ENCODE assay signal across 8 cellular contexts in genomic region chr6:117601811-117602150, GRCh38. TPM values are rescaled to one million over a fixed set of nuclear protein-coding genes. Genes with fewer than 3 reads are reported as not detected.
DNase-seq lines count a peak whose midpoint lies in the region; ATAC-seq, FAIRE-seq and TF ChIP-seq lines count a peak whose summit lies in the region.

No MANE protein-coding gene starts in this region.

- CTCF ChIA-PET in K562 (lab: Yijun Ruan, JAX; ENCODE audit: low intra/inter-chr PET ratio) (interaction anchor here (0.8 kb wide), 1 partner anchor 151 kb away, joined by 6 read pairs; no protein-coding TSS in a partner anchor), HepG2 (lab: Yijun Ruan, JAX; ENCODE audit: low intra/inter-chr PET ratio, low total read pairs) (no interaction called here)

- no peak for TF ChIP-seq RAD21 in K562 (CRISPR knock-in tag; conservative IDR thresholded peaks at IDR 0.05 in 1 of 2, IDR thresholded peaks at IDR 0.05 in 1 of 2)
- no peak for TF ChIP-seq RAD21 in HepG2 (CRISPR knock-in tag; IDR thresholded peaks at IDR 0.05)

- TF ChIP-seq POLR2A in K562 (conservative IDR thresholded peaks at IDR 0.05) (no peak), HepG2 (IDR thresholded peaks at IDR 0.05; ENCODE audit: insufficient read depth in 1 of 2, low read depth in 2 of 2, low read length in 2 of 2) (no peak)

- no peaks in the 10 kb centered on the region for H3K9me2 ChIP-seq in GM23338 (ENCODE audit: insufficient read depth)

- BruUV-seq in K562 (replicated peaks; lab: Mats Ljungman, UMichigan) (TSS peak; percentile 60), HepG2 (replicated peaks; lab: Mats Ljungman, UMichigan) (TSS peak; percentile 59)

- H3K4me3 Mint-ChIP-seq in GM23338: peak overlapping the region; percentile 98

- no peak overlapping the region for H3K27ac Mint-ChIP-seq in GM23338

- TF ChIP-seq CTCF in GM23338 (conservative IDR thresholded peaks at IDR 0.05; ENCODE audit: low read depth in 2 of 2) (no peak), LNCaP clone FGC (IDR thresholded peaks at IDR 0.05; ENCODE audit: control insufficient read depth, extremely low read depth, insufficient read depth) (no peak), K562 (IDR thresholded peaks at IDR 0.05 in 2 of 3, conservative IDR thresholded peaks at IDR 0.05 in 1 of 3; ENCODE audit: insufficient read depth in 2 of 3, low read depth in 1 of 3, low read length in 3 of 3) (no peak), HepG2 (CRISPR knock-in tag; IDR thresholded peaks at IDR 0.05) (no peak), thoracic aorta (IDR thresholded peaks at IDR 0.05) (no peak)

- TF ChIP-seq EP300 in K562 (IDR thresholded peaks at IDR 0.05; ENCODE audit: low read length) (no peak), HepG2 (IDR thresholded peaks at IDR 0.05; ENCODE audit: low read depth in 2 of 2, low read length in 2 of 2) (no peak), HepG2 (CRISPR knock-in tag; IDR thresholded peaks at IDR 0.05; ENCODE audit: borderline replicate concordance) (no peak)

- peaks cover 8% of the 10 kb centered on the region for H3K27me3 Mint-ChIP-seq in GM23338 (ENCODE audit: insufficient read depth, low read depth, poor library complexity)

- H3F3A ChIP-seq in GM23338 (replicated peaks; ENCODE audit: low read depth): no peaks in the 10 kb centered on the region

- WGBS in K562 (ENCODE audit: insufficient coverage, low coverage, missing lambda C conversion rate): 0% methylated on average over 12 of the region's 12 CpGs
- WGBS in HepG2 (ENCODE audit: low lambda C conversion rate): under 1% methylated on average over 10 of the region's 12 CpGs

- H4K20me1 ChIP-seq in GM23338 (replicated peaks; ENCODE audit: insufficient read depth): no peaks in the 10 kb centered on the region
- no peaks in the 10 kb centered on the region for H4K20me1 ChIP-seq in K562 (replicated peaks; ENCODE audit: control insufficient read depth, insufficient read depth, low read length)
- H4K20me1 ChIP-seq in HepG2 (ENCODE audit: insufficient read depth, low read length): peaks cover 10% of the 10 kb centered on the region

- no peaks in the 10 kb centered on the region for H3K9me1 ChIP-seq in K562 (ENCODE audit: control insufficient read depth, insufficient read depth, low read length)

- peak; percentile 13 for DNase-seq in GM23338 (ENCODE audit: low spot score)
- no peak for DNase-seq in LNCaP clone FGC (ENCODE audit: low read depth)
- peak in 1 of 4 experiments; percentile 18 for DNase-seq in K562 (ENCODE audit: extremely low read depth in 1 of 4, low spot score in 3 of 4)
- DNase-seq in HepG2 (ENCODE audit: low spot score): no peak
- DNase-seq in thoracic aorta (ENCODE audit: low spot score): no peak
- DNase-seq in activated CD8-positive, alpha-beta memory T cell treated with anti-CD3 and anti-CD28 coated beads, Interleukin-2, amount 50 U/mL, for 4 hours: no peak
- no peak for DNase-seq in activated CD4-positive, alpha-beta T cell treated with anti-CD3 and anti-CD28 coated beads for 48 hours

- intact Hi-C loops in K562 (cut with micrococcal nuclease): loop anchor here (1.0 to 10.0 kb wide), 4 partner anchors 119 to 629 kb away; partner anchors contain the start of gene DCBLD1
- intact Hi-C loops in HepG2 (cut with micrococcal nuclease; ENCODE audit: unreplicated experiment): loop anchor here (1.0 to 10.0 kb wide), 5 partner anchors 45 to 233 kb away; partner anchors contain the start of gene NUS1

- peak overlapping the region; percentile 61 for H3K4me3 ChIP-seq in GM23338
- H3K4me3 ChIP-seq in LNCaP clone FGC (ENCODE audit: low read depth, low read length): peak overlapping the region; percentile 94
- H3K4me3 ChIP-seq in K562: peak overlapping the region; percentile 74
- H3K4me3 ChIP-seq in HepG2 (replicated peaks in 1 of 3; ENCODE audit: insufficient read depth in 1 of 3, low read depth in 2 of 3, low read length in 3 of 3): peak overlapping the region; percentile 79 to 88 (median 83)
- H3K4me3 ChIP-seq in thoracic aorta: peak overlapping the region; percentile 88

- H3K9ac ChIP-seq in K562 (ENCODE audit: insufficient read depth in 1 of 2, low read depth in 2 of 2, low read length in 2 of 2): peak overlapping the region; percentile 77 to 96
- H3K9ac ChIP-seq in HepG2 (ENCODE audit: insufficient read depth, low read depth, low read length): peak overlapping the region; percentile 90

- H3K36me3 ChIP-seq in GM23338 (ENCODE audit: insufficient read depth): peaks cover 9% of the 10 kb centered on the region; the same call in 1 of the 2 replicates
- H3K36me3 ChIP-seq in K562 (ENCODE audit: control insufficient read depth, insufficient read depth, low read length): peaks cover 24% of the 10 kb centered on the region; the same call in 2 of the 3 replicates
- H3K36me3 ChIP-seq in HepG2 (replicated peaks in 1 of 2; ENCODE audit: control insufficient read depth in 1 of 2, insufficient read depth in 2 of 2, low read length in 2 of 2): peaks cover 1 to 17% of the 10 kb centered on the region in 2 experiments; a peak in 3 of 5 replicates
- H3K36me3 ChIP-seq in thoracic aorta: no peaks in the 10 kb centered on the region

- H2AFZ ChIP-seq in GM23338 (peak overlapping the region; percentile 87), K562 (ENCODE audit: low read depth, low read length) (peak overlapping the region; percentile 97), HepG2 (ENCODE audit: low read length) (no peak overlapping the region)

- H3K4me1 ChIP-seq in GM23338 (ENCODE audit: insufficient read depth) (peaks cover 6% of the 10 kb centered on the region), K562 (replicated peaks in 1 of 2; ENCODE audit: control insufficient read depth in 2 of 2, insufficient read depth in 2 of 2, low read length in 2 of 2) (peaks cover 4 to 6% of the 10 kb centered on the region in 2 experiments; a peak in 3 of 5 replicates), HepG2 (ENCODE audit: insufficient read depth, low read length) (peaks cover 28% of the 10 kb centered on the region), thoracic aorta (ENCODE audit: control insufficient read depth in 1 of 2, low read depth in 2 of 2) (peaks cover 19 to 20% of the 10 kb centered on the region in 2 donors)

- no peak overlapping the region for H3K27ac ChIP-seq in GM23338 (ENCODE audit: low read depth)
- H3K27ac ChIP-seq in K562 (ENCODE audit: extremely low read depth, low read depth, low read length): peak overlapping the region; percentile 84
- H3K27ac ChIP-seq in HepG2 (ENCODE audit: extremely low read length, insufficient read depth, low read length): peak overlapping the region; percentile 89
- peak overlapping the region; percentile 80 for H3K27ac ChIP-seq in thoracic aorta

- ATAC-seq in GM18517 (IDR thresholded peaks at IDR 0.05; ENCODE audit: unreplicated experiment) (peak; percentile 17), GM23338 (peak; percentile 25; the same call in 2 of the 3 replicates), K562 (peak; percentile 45), HepG2 (peak; percentile 64), thoracic aorta (ENCODE audit: insufficient number of reproducible peaks, low FRiP score, low read depth) (no peak)

- in situ Hi-C loops in K562 (cut with MboI) (loop anchor here (5.0 to 10.0 kb wide), 2 partner anchors 117 to 149 kb away; partner anchors contain the start of gene DCBLD1), HepG2 (cut with HindIII; ENCODE audit: extremely low pct_ligation_motif_present, low pct_unique_long_range_greater_than_20kb) (loop anchor here (5.0 to 25.0 kb wide), 2 partner anchors 254 to 639 kb away; no protein-coding TSS in a partner anchor)

- H3K4me1 Mint-ChIP-seq in GM23338: peaks cover 7% of the 10 kb centered on the region; the same call in 2 of the 3 replicates

- peaks cover 22% of the 10 kb centered on the region for H3K36me3 Mint-ChIP-seq in GM23338 (ENCODE audit: low read depth)

- H3K4me2 ChIP-seq in GM23338: peak overlapping the region; percentile 92
- peak overlapping the region; percentile 87 for H3K4me2 ChIP-seq in K562 (ENCODE audit: insufficient read depth, low read length)
- peak overlapping the region; percentile 93 for H3K4me2 ChIP-seq in HepG2 (ENCODE audit: low read depth, low read length)

- H3K79me2 ChIP-seq in GM23338 (replicated peaks; ENCODE audit: insufficient read depth) (peaks cover 52% of the 10 kb centered on the region), K562 (ENCODE audit: control insufficient read depth, insufficient read depth, low read length) (peaks cover 54% of the 10 kb centered on the region), HepG2 (ENCODE audit: insufficient read depth, low read length) (peaks cover 45% of the 10 kb centered on the region)

- H3K27me3 ChIP-seq in GM23338 (ENCODE audit: insufficient read depth) (no peaks in the 10 kb centered on the region), K562 (ENCODE audit: control insufficient read depth in 2 of 2, insufficient read depth in 2 of 2, low read length in 2 of 2) (no peaks in the 10 kb centered on the region), HepG2 (ENCODE audit: control insufficient read depth in 1 of 2, insufficient read depth in 2 of 2, low read length in 2 of 2) (no peaks in the 10 kb centered on the region; a peak in 1 of 5 replicates), thoracic aorta (replicated peaks; ENCODE audit: insufficient read depth) (no peaks in the 10 kb centered on the region)

- FAIRE-seq in K562 (lab: Jason Lieb, UNC) (no peak), HepG2 (lab: Jason Lieb, UNC) (no peak)

- H3K9me3 ChIP-seq in K562 (replicated peaks; ENCODE audit: control insufficient read depth, insufficient read depth, low read depth, low read length) (peaks cover 15% of the 10 kb centered on the region), HepG2 (ENCODE audit: low read length) (peaks cover 9% of the 10 kb centered on the region), thoracic aorta (no peaks in the 10 kb centered on the region)

- peaks cover 4% of the 10 kb centered on the region; the same call in 2 of the 3 replicates for H3K9me3 Mint-ChIP-seq in GM23338

- POLR2A ChIA-PET in K562 (lab: Yijun Ruan, JAX) (interaction anchor here (0.6 to 1.5 kb wide), 8 partner anchors 15 to 264 kb away, joined by 3 to 4 read pairs (median 3); no protein-coding TSS in a partner anchor), HepG2 (lab: Yijun Ruan, JAX) (interaction anchor here (0.8 to 2.5 kb wide), 20 partner anchors 8 to 1295 kb away, joined by 3 to 64 read pairs (median 5); partner anchors contain the start of gene DCBLD1)

RNA-seq across cellular contexts. Expression of gene GOPC, which starts 0.5 kb away (rescaled TPM):
- total RNA-seq in GM23338 (2014; rRNA removed; shearing (Covaris generic)): 24.9 and 26.4 TPM in 2 replicates
- 14.0 and 15.5 TPM in 2 replicates for polyA plus RNA-seq in GM23338 (2016; fragmentation: Nextera tagmentation; extraction: Ambion mirVana)
- total RNA-seq in K562 (2011; cell fraction: chromatin; rRNA removed; ENCODE audit: low replicate concordance): 7.2 and 21.1 TPM in 2 replicates
- 5.7 and 7.8 TPM in 2 replicates for total RNA-seq in K562 (2011; cell fraction: nucleolus; rRNA removed)
- total RNA-seq in K562 (2011; cell fraction: nucleoplasm; rRNA removed): 10.5 and 16.4 TPM in 2 replicates
- total RNA-seq in K562 (2014; rRNA removed): 21.1 and 22.1 TPM in 2 replicates
- 32.2 and 35.0 TPM in 2 replicates for total RNA-seq in K562 (2014; rRNA removed; fragmentation: Illumina TruSeq; extraction: Trizol)
- total RNA-seq in K562 (2015; rRNA removed; fragmentation: Illumina TruSeq; extraction: Trizol): 27.0 and 28.7 TPM in 2 replicates
- total RNA-seq in K562 (2021): 24.0 and 25.6 TPM in 2 replicates
- polyA plus RNA-seq in K562 (2011; rRNA removed): 17.0 and 28.8 TPM in 2 replicates
- polyA plus RNA-seq in K562 (2011; cell fraction: cytosol; rRNA removed): 5.2 and 7.1 TPM in 2 replicates
- 16.7 and 19.5 TPM in 2 replicates for polyA plus RNA-seq in K562 (2011; cell fraction: nucleus; rRNA removed)
- polyA plus RNA-seq in K562 (2012): 15.0 and 20.3 TPM in 2 replicates
- 21.8 and 27.0 TPM in 2 replicates for polyA plus RNA-seq in K562 (2014; fragmentation: Illumina TruSeq; extraction: Trizol)
- 10 to 100 TPM in 1 of 2 experiments, 1 to 10 TPM in 1; 10.0 to 12.2 TPM for polyA plus RNA-seq in K562 (2014; fragmentation: Nextera tagmentation; extraction: Ambion mirVana)
- 24.2 and 27.3 TPM in 2 replicates for polyA plus RNA-seq in K562 (2014; rRNA removed)
- polyA minus RNA-seq in K562 (2011; rRNA and poly(A)+ RNA removed): 23.5 and 27.5 TPM in 2 replicates
- 11.5 and 13.2 TPM in 2 replicates for polyA minus RNA-seq in K562 (2011; cell fraction: cytosol; rRNA and poly(A)+ RNA removed)
- polyA minus RNA-seq in K562 (2011; cell fraction: nucleus; rRNA and poly(A)+ RNA removed): 18.0 and 23.9 TPM in 2 replicates
- total RNA-seq in HepG2 (2016; rRNA removed; fragmentation: Illumina TruSeq; extraction: Trizol): 41.5 and 54.3 TPM in 2 replicates
- 2.4 and 2.7 TPM in 2 replicates for total RNA-seq in HepG2 (2016; cell fraction: cytosol; rRNA removed; fragmentation: Illumina TruSeq; extraction: Trizol; ENCODE audit: low read depth)
- total RNA-seq in HepG2 (2016; cell fraction: insoluble cytoplasmic fraction; rRNA removed; fragmentation: Illumina TruSeq; extraction: Trizol): 41.6 and 52.1 TPM in 2 replicates
- 9.6 and 12.2 TPM in 2 replicates for total RNA-seq in HepG2 (2016; cell fraction: membrane; rRNA removed; fragmentation: Illumina TruSeq; extraction: Trizol)
- total RNA-seq in HepG2 (2016; cell fraction: nucleus; rRNA removed; fragmentation: Illumina TruSeq; extraction: Trizol): 48.5 and 49.9 TPM in 2 replicates
- polyA plus RNA-seq in HepG2 (2011; rRNA removed): 18.6 and 20.9 TPM in 2 replicates
- polyA plus RNA-seq in HepG2 (2011; cell fraction: cytosol; rRNA removed): 7.6 and 12.2 TPM in 2 replicates
- polyA plus RNA-seq in HepG2 (2011; cell fraction: nucleus; rRNA removed): 14.6 and 21.5 TPM in 2 replicates
- polyA plus RNA-seq in HepG2 (2012): 25.9 and 28.3 TPM in 2 replicates
- polyA plus RNA-seq in HepG2 (2016; cell fraction: cytosol; fragmentation: Illumina TruSeq; extraction: Trizol; ENCODE audit: low read depth): 1.0 and 1.1 TPM in 2 replicates
- polyA plus RNA-seq in HepG2 (2016; cell fraction: insoluble cytoplasmic fraction; fragmentation: Illumina TruSeq; extraction: Trizol; ENCODE audit: low read depth): 43.9 and 46.4 TPM in 2 replicates
- polyA plus RNA-seq in HepG2 (2016; cell fraction: membrane; fragmentation: Illumina TruSeq; extraction: Trizol; ENCODE audit: low read depth): 4.6 and 5.2 TPM in 2 replicates
- polyA plus RNA-seq in HepG2 (2016; cell fraction: nucleus; fragmentation: Illumina TruSeq; extraction: Trizol; ENCODE audit: insufficient read depth, low read depth): 55.3 and 56.6 TPM in 2 replicates
- polyA minus RNA-seq in HepG2 (2011; rRNA and poly(A)+ RNA removed; ENCODE audit: low replicate concordance): 6.1 and 9.2 TPM in 2 replicates
- polyA minus RNA-seq in HepG2 (2011; cell fraction: cytosol; rRNA and poly(A)+ RNA removed): 20.1 and 20.2 TPM in 2 replicates
- 48.8 and 51.2 TPM in 2 replicates for polyA minus RNA-seq in HepG2 (2011; cell fraction: nucleus; rRNA and poly(A)+ RNA removed)
- 10 to 100 TPM; 29.5 to 31.5 TPM for total RNA-seq in thoracic aorta
